Comparison of ENCODE assay signal across 8 cellular contexts in the genomic region with DNA sequence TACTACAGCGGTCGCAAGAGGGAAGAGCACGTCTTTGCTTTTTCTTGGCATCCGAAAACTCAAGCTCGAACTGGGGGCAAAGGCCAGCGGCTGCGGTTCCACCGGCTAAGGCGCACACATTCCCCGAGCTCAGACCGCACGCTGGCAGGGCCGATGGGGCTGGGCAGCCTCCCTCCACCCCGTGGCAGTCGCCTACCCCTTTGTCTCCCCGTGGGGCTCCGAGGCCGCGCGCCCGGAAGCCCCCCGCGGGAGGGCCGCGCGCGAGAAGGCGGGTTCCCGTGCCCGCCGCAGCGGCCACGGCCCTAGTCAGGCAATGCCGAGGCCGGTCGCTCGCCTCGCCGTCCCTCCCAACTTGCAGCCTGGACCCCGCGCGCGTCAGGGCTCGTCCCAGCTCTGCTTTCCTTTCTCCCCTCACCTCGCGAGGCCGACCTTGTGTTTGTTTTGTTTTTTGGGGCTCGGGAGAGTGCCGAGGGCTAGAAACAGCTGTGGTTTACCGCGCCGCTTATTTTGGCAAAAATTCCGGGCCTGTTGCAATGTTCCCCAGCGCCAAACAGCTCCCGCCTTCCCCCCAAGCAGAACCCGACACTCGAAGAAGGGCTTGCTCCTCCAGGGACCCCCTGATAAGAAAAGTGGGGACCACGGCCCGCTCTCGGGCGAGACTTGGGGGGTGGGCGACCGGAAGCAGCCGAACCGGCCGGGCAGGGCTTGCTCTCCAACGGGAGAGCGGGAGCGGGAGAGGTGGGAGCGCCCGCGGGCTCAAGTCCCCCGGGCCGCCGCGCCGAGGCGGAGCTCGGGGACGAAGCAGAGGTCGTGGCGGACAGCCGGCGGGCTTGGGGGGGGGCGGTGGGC. TPM values are rescaled to one million over a fixed set of nuclear protein-coding genes. Genes with fewer than 3 reads are reported as not detected.
DNase-seq lines count a peak whose midpoint lies in the region; ATAC-seq and TF ChIP-seq lines count a peak whose summit lies in the region.

No MANE protein-coding gene starts in this region.

- peak; percentile 49 for DNase-seq in CD14-positive monocyte (ENCODE audit: low spot score)
- DNase-seq in LHCN-M2 (ENCODE audit: low read depth), result peak; percentile 88
- DNase-seq in T-helper 1 cell, result peak in 4 of 5 donors; percentile 16 to 44 (median 27)
- DNase-seq in amygdala (lab: John Stamatoyannopoulos, UW), result peak in 48 of 56 donors; percentile 3 to 83 (median 53)
- peak; percentile 70 for DNase-seq in right atrium auricular region (ENCODE audit: low spot score)
- DNase-seq in pulmonary artery endothelial cell (ENCODE audit: low read depth, low spot score), result peak; percentile 22
- DNase-seq in aorta, result peak; percentile 85 to 89

- 0% methylated on average over 74 to 85 of the region's 85 CpGs for WGBS in aorta, 2 donors

- H3K27me3 Mint-ChIP-seq in CD14-positive monocyte (ENCODE audit: low read depth in 3 of 3), result peaks cover under 1 to 14% (median 7%) of the 10 kb centered on the region in 3 donors

- H3K36me3 ChIP-seq in right atrium auricular region (no peaks in the 10 kb centered on the region), aorta (ENCODE audit: control insufficient read depth in 1 of 2, insufficient read depth in 2 of 2, low read length in 1 of 2) (no peaks in the 10 kb centered on the region)

- H3K4me3 ChIP-seq in right atrium auricular region, result peak overlapping the region; percentile 85 to 92
- H3K4me3 ChIP-seq in aorta (ENCODE audit: low read length in 2 of 2), result peak overlapping the region; percentile 49 to 77

- H3K27me3 ChIP-seq in right atrium auricular region (no peaks in the 10 kb centered on the region), aorta (ENCODE audit: control insufficient read depth in 1 of 2, insufficient read depth in 2 of 2, low read length in 1 of 2) (no peaks in the 10 kb centered on the region)

- ATAC-seq in GM19463 (IDR thresholded peaks at IDR 0.05; ENCODE audit: unreplicated experiment) (peak; percentile 27), aorta (ENCODE audit: low FRiP score) (peak; percentile 62)

- H3K27ac Mint-ChIP-seq in CD14-positive monocyte, result peak overlapping the region; percentile 96 to 100 (median 98)

- TF ChIP-seq CTCF in CD14-positive monocyte (IDR thresholded peaks at IDR 0.05), result no peak
- TF ChIP-seq CTCF in right atrium auricular region (IDR thresholded peaks at IDR 0.05), result no peak

- peaks cover 7 to 8% of the 10 kb centered on the region in 2 donors for H3K36me3 Mint-ChIP-seq in CD14-positive monocyte

- H3K4me3 Mint-ChIP-seq in CD14-positive monocyte, result peak overlapping the region; percentile 95

- intact Hi-C loops in CD14-positive monocyte (cut with micrococcal nuclease), result loop anchor here (5.0 to 10.0 kb wide), 6 partner anchors 66 to 669 kb away; a partner anchor contains a TSS
- intact Hi-C loops in aorta (cut with DNase I), result loop anchor here (2.0 to 10.0 kb wide), 4 partner anchors 253 to 361 kb away; a partner anchor contains a TSS

- peaks cover 29% of the 10 kb centered on the region for H3K4me1 Mint-ChIP-seq in CD14-positive monocyte

- H3K9me3 ChIP-seq in right atrium auricular region, result no peaks in the 10 kb centered on the region
- no peaks in the 10 kb centered on the region for H3K9me3 ChIP-seq in aorta (ENCODE audit: control insufficient read depth, low read length)

- peaks cover 0 to 4% (median 0%) of the 10 kb centered on the region in 7 donors for H3K9me3 Mint-ChIP-seq in CD14-positive monocyte

- H3K4me1 ChIP-seq in right atrium auricular region (peaks cover 0 to 19% of the 10 kb centered on the region in 2 donors), aorta (ENCODE audit: control insufficient read depth in 1 of 2, insufficient read depth in 2 of 2, low read length in 2 of 2) (peaks cover 0 to 2% of the 10 kb centered on the region in 2 donors)

- H3K27ac ChIP-seq in right atrium auricular region, result peak overlapping the region; percentile 100
- peak overlapping the region; percentile 77 to 97 for H3K27ac ChIP-seq in aorta (ENCODE audit: low read depth in 1 of 2, low read length in 2 of 2)

RNA-seq across cellular contexts. Expression of a gene that starts 0.6 kb away (rescaled TPM):
- polyA plus RNA-seq in CD14-positive monocyte, result 1 to 10 TPM; 4.8 to 8.3 TPM
- 5.6 and 8.2 TPM in 2 replicates for total RNA-seq in LHCN-M2 (2014; rRNA removed)
- polyA plus RNA-seq in LHCN-M2 (2012), result 0.43 TPM
- 1 to 10 TPM; 3.2 to 6.4 TPM for total RNA-seq in right atrium auricular region
- total RNA-seq in pulmonary artery endothelial cell, result 4.6 and 5.4 TPM in 2 replicates
- 1 to 10 TPM; 7.0 to 7.2 TPM for total RNA-seq in aorta
- polyA plus RNA-seq in aorta, result 1 to 10 TPM; 1.8 to 2.2 TPM

Comparison
In these comparisons a context has a peak if more than half of its experiments do, and no peak if none do; other contexts are left out.
1. Peak in every context shown above with its lines: DNase-seq, ATAC-seq, H3K4me3 ChIP-seq and H3K27ac ChIP-seq.
2. DNase-seq: peak in every context shown above with its lines; median percentile 88 in LHCN-M2; 87 in aorta; 70 in right atrium auricular region; 53 in amygdala; 49 in CD14-positive monocyte; 27 in T-helper 1 cell; 22 in pulmonary artery endothelial cell.